In genomic region chr3:905217-905616, GRCh38 we compare ENCODE assay signal across 38 cellular contexts.
"Had no signal": no experiment of that assay in that cellular context is flagged by ENCODE, and none has a peak within 500 bp of the region (broad histone marks: within the 10 kb centered on the region; RNA-seq: fewer than 3 reads in every experiment).

No MANE protein-coding gene starts in this region.

- DNase-seq: activated B cell treated with CpG ODN at 0.5 μM for 24 hours; activated CD4-positive, alpha-beta memory T cell treated with anti-CD3 and anti-CD28 coated beads for 36 hours; activated CD4-positive, alpha-beta T cell treated with anti-CD3 and anti-CD28 coated beads for 4 hours; activated CD4-positive, alpha-beta T cell treated with anti-CD3 and anti-CD28 coated beads, Interleukin-2, amount 10 ng/mL, durations not matched to agents 24 days and 14 days; activated CD4-positive, alpha-beta T cell treated with anti-CD3 and anti-CD28 coated beads, Interleukin-2, amount 50 U/mL, for 1 hour; activated CD4-positive, alpha-beta T cell treated with anti-CD3 and anti-CD28 coated beads, Interleukin-2, amount 50 U/mL, for 4 hours; activated CD4-positive, CD25-positive, alpha-beta regulatory T cell treated with anti-CD3 and anti-CD28 coated beads, Interleukin-2, amount 50 U/mL, for 72 hours; activated CD8-positive, alpha-beta memory T cell treated with anti-CD3 and anti-CD28 coated beads, Interleukin-2, amount 50 U/mL, for 4 hours; activated CD8-positive, alpha-beta T cell treated with anti-CD3 and anti-CD28 coated beads for 36 hours; activated effector memory CD4-positive, alpha-beta T cell treated with Interleukin-2 at 50 U/mL for 16 hours; activated gamma-delta T cell; activated naive CD4-positive, alpha-beta T cell treated with anti-CD3 and anti-CD28 coated beads, Interleukin-2, amount 10 ng/mL, durations not matched to agents 7 days and 5 days; activated naive CD4-positive, alpha-beta T cell treated with Interleukin-2 at 50 U/mL for 16 hours; activated naive CD8-positive, alpha-beta T cell treated with anti-CD3 and anti-CD28 coated beads, Interleukin-2, amount 10 ng/mL, durations not matched to agents 7 days and 5 days; activated naive CD8-positive, alpha-beta T cell treated with anti-CD3 and anti-CD28 coated beads, Interleukin-2, amount 50 U/mL, for 24 hours; activated T-cell treated with anti-CD3 and anti-CD28 coated beads for 4 hours; activated T-cell treated with anti-CD3 and anti-CD28 coated beads, Interleukin-2, amount 50 U/mL, for 1 hour; activated T-cell treated with anti-CD3 and anti-CD28 coated beads, Interleukin-2, amount 50 U/mL, for 4 hours; activated T-cell treated with anti-CD3 and anti-CD28 coated beads, Interleukin-2, amount 50 U/mL, for 72 hours; amygdala; anterior cingulate cortex; caudate nucleus; cerebellar nuclear complex; T-helper 2 cell; T-helper 9 cell had no signal

- H3K36me3 Mint-ChIP-seq: activated CD4-positive, alpha-beta memory T cell treated with anti-CD3 and anti-CD28 coated beads for 36 hours; activated naive CD4-positive, alpha-beta T cell treated with anti-CD3 and anti-CD28 coated beads, Interleukin-2, amount 10 ng/mL, durations not matched to agents 7 days and 5 days; activated naive CD4-positive, alpha-beta T cell treated with anti-CD3 and anti-CD28 coated beads, Interleukin-2, amount 50 U/mL, for 24 hours; activated naive CD8-positive, alpha-beta T cell; activated naive CD8-positive, alpha-beta T cell treated with anti-CD3 and anti-CD28 coated beads, Interleukin-2, amount 10 ng/mL, durations not matched to agents 7 days and 5 days; brain had no signal

- H3K4me1 Mint-ChIP-seq: activated B cell treated with CpG ODN at 0.5 μM for 24 hours; activated CD4-positive, alpha-beta T cell treated with anti-CD3 and anti-CD28 coated beads, Interleukin-2, amount 10 ng/mL, durations not matched to agents 24 days and 14 days; activated naive CD4-positive, alpha-beta T cell treated with anti-CD3 and anti-CD28 coated beads, Interleukin-2, amount 10 ng/mL, durations not matched to agents 7 days and 5 days; activated naive CD4-positive, alpha-beta T cell treated with anti-CD3 and anti-CD28 coated beads, Interleukin-2, amount 50 U/mL, for 24 hours; activated naive CD8-positive, alpha-beta T cell treated with anti-CD3 and anti-CD28 coated beads, Interleukin-2, amount 10 ng/mL, durations not matched to agents 7 days and 5 days; activated naive CD8-positive, alpha-beta T cell treated with anti-CD3 and anti-CD28 coated beads, Interleukin-2, amount 50 U/mL, for 24 hours; activated T-helper 17 cell treated with anti-CD3 and anti-CD28 coated beads, Interleukin-2, amount 50 U/mL, for 72 hours; brain; central memory CD8-positive, alpha-beta T cell had no signal

- H3K9me3 Mint-ChIP-seq: activated CD4-positive, alpha-beta T cell treated with anti-CD3 and anti-CD28 coated beads, Interleukin-2, amount 10 ng/mL, durations not matched to agents 24 days and 14 days had no signal

- H3K4me3 ChIP-seq: ascending aorta, cardiac muscle cell had no signal

- ATAC-seq: activated CD8-positive, alpha-beta T cell treated with anti-CD3 and anti-CD28 coated beads for 36 hours; activated naive CD8-positive, alpha-beta T cell treated with anti-CD3 and anti-CD28 coated beads, Interleukin-2, amount 50 U/mL, for 24 hours; activated T-cell treated with anti-CD3 and anti-CD28 coated beads, Interleukin-2, amount 50 U/mL, for 4 hours; activated T-cell treated with anti-CD3 and anti-CD28 coated beads, Interleukin-2, amount 50 U/mL, for 72 hours; activated T-helper 17 cell treated with anti-CD3 and anti-CD28 coated beads, Interleukin-2, amount 50 U/mL, for 72 hours had no signal

- H3K4me3 Mint-ChIP-seq: activated B cell treated with CpG ODN at 0.5 μM for 24 hours; activated CD4-positive, alpha-beta memory T cell treated with anti-CD3 and anti-CD28 coated beads for 36 hours; activated CD4-positive, alpha-beta T cell treated with anti-CD3 and anti-CD28 coated beads, Interleukin-2, amount 10 ng/mL, durations not matched to agents 24 days and 14 days; activated CD8-positive, alpha-beta T cell treated with anti-CD3 and anti-CD28 coated beads for 36 hours; activated naive CD4-positive, alpha-beta T cell treated with anti-CD3 and anti-CD28 coated beads, Interleukin-2, amount 10 ng/mL, durations not matched to agents 7 days and 5 days; activated naive CD4-positive, alpha-beta T cell treated with anti-CD3 and anti-CD28 coated beads, Interleukin-2, amount 50 U/mL, for 24 hours; activated naive CD8-positive, alpha-beta T cell; activated naive CD8-positive, alpha-beta T cell treated with anti-CD3 and anti-CD28 coated beads, Interleukin-2, amount 10 ng/mL, durations not matched to agents 7 days and 5 days; activated naive CD8-positive, alpha-beta T cell treated with anti-CD3 and anti-CD28 coated beads, Interleukin-2, amount 50 U/mL, for 24 hours; activated T-cell treated with anti-CD3 and anti-CD28 coated beads, Interleukin-2, amount 50 U/mL, for 4 hours; activated T-cell treated with anti-CD3 and anti-CD28 coated beads, Interleukin-2, amount 50 U/mL, for 72 hours; activated T-helper 1 cell treated with anti-CD3 and anti-CD28 coated beads, Interleukin-12 subunit alpha, Interleukin-12 subunit beta, Interleukin-2, Interleukin-4 antibody, amounts not matched to agents 30 ng/mL and 10 ng/mL and 1 ng/mL, durations not matched to agents 14 hours and 24 hours and 36 hours; activated T-helper 17 cell treated with anti-CD3 and anti-CD28 coated beads, Interleukin-2, amount 50 U/mL, for 72 hours; brain; central memory CD8-positive, alpha-beta T cell; T-helper 1 cell treated with Interleukin-12 subunit alpha and Interleukin-12 subunit beta and Interleukin-4 antibody, amounts not matched to agents 30 μg/mL and 1 μg/mL, for 36 hours; T-helper 2 cell treated with Interferon-gamma antibody and Interleukin-4, amounts not matched to agents 5 μg/mL and 100 μg/mL, for 36 hours had no signal

- H3K27ac ChIP-seq: ascending aorta, cardiac muscle cell, VCaP had no signal

- H3K36me3 ChIP-seq: ascending aorta, cardiac muscle cell had no signal

- H3K4me1 ChIP-seq: ascending aorta had no signal

- H3K27me3 ChIP-seq: ascending aorta, cardiac muscle cell had no signal

- FAIRE-seq: bronchial epithelial cell, TTC549 had no signal

- H3K27me3 Mint-ChIP-seq: activated B cell treated with CpG ODN at 0.5 μM for 24 hours; activated CD4-positive, alpha-beta memory T cell treated with anti-CD3 and anti-CD28 coated beads for 36 hours; activated CD4-positive, alpha-beta T cell treated with anti-CD3 and anti-CD28 coated beads, Interleukin-2, amount 10 ng/mL, durations not matched to agents 24 days and 14 days; activated CD8-positive, alpha-beta T cell treated with anti-CD3 and anti-CD28 coated beads for 36 hours; activated naive CD4-positive, alpha-beta T cell treated with anti-CD3 and anti-CD28 coated beads, Interleukin-2, amount 10 ng/mL, durations not matched to agents 7 days and 5 days; activated naive CD8-positive, alpha-beta T cell; activated naive CD8-positive, alpha-beta T cell treated with anti-CD3 and anti-CD28 coated beads, Interleukin-2, amount 10 ng/mL, durations not matched to agents 7 days and 5 days; activated naive CD8-positive, alpha-beta T cell treated with anti-CD3 and anti-CD28 coated beads, Interleukin-2, amount 50 U/mL, for 24 hours; activated T-helper 17 cell treated with anti-CD3 and anti-CD28 coated beads, Interleukin-2, amount 50 U/mL, for 72 hours; brain; central memory CD8-positive, alpha-beta T cell had no signal

- H3K27ac Mint-ChIP-seq: activated B cell treated with CpG ODN at 0.5 μM for 24 hours; activated CD4-positive, alpha-beta memory T cell treated with anti-CD3 and anti-CD28 coated beads for 36 hours; activated CD4-positive, alpha-beta T cell treated with anti-CD3 and anti-CD28 coated beads, Interleukin-2, amount 10 ng/mL, durations not matched to agents 24 days and 14 days; activated CD8-positive, alpha-beta T cell treated with anti-CD3 and anti-CD28 coated beads for 36 hours; activated naive CD4-positive, alpha-beta T cell treated with anti-CD3 and anti-CD28 coated beads, Interleukin-2, amount 10 ng/mL, durations not matched to agents 7 days and 5 days; activated naive CD4-positive, alpha-beta T cell treated with anti-CD3 and anti-CD28 coated beads, Interleukin-2, amount 50 U/mL, for 24 hours; activated naive CD8-positive, alpha-beta T cell; activated naive CD8-positive, alpha-beta T cell treated with anti-CD3 and anti-CD28 coated beads, Interleukin-2, amount 10 ng/mL, durations not matched to agents 7 days and 5 days; activated naive CD8-positive, alpha-beta T cell treated with anti-CD3 and anti-CD28 coated beads, Interleukin-2, amount 50 U/mL, for 24 hours; activated T-cell treated with anti-CD3 and anti-CD28 coated beads, Interleukin-2, amount 50 U/mL, for 72 hours; activated T-helper 1 cell treated with anti-CD3 and anti-CD28 coated beads, Interleukin-12 subunit alpha, Interleukin-12 subunit beta, Interleukin-2, Interleukin-4 antibody, amounts not matched to agents 30 ng/mL and 10 ng/mL and 1 ng/mL, durations not matched to agents 14 hours and 24 hours and 36 hours; activated T-helper 17 cell treated with anti-CD3 and anti-CD28 coated beads, Interleukin-2, amount 50 U/mL, for 72 hours; brain; T-helper 1 cell treated with Interleukin-12 subunit alpha and Interleukin-12 subunit beta and Interleukin-4 antibody, amounts not matched to agents 30 μg/mL and 1 μg/mL, for 36 hours; T-helper 2 cell treated with Interferon-gamma antibody and Interleukin-4, amounts not matched to agents 5 μg/mL and 100 μg/mL, for 36 hours had no signal
